ENCODE assay signal across 8 cellular contexts in genomic region chr6:119076966-119077642, GRCh38. TPM values are rescaled to one million over a fixed set of nuclear protein-coding genes. Genes with fewer than 3 reads are reported as not detected.
DNase-seq lines count a peak whose midpoint lies in the region; ATAC-seq and TF ChIP-seq lines count a peak whose summit lies in the region.

No MANE protein-coding gene starts in this region.

- H3K36me3 ChIP-seq in body of pancreas (replicated peaks in 1 of 2; ENCODE audit: insufficient read depth in 1 of 2, low read depth in 2 of 2): no peaks in the 10 kb centered on the region
- no peaks in the 10 kb centered on the region for H3K36me3 ChIP-seq in muscle layer of colon (ENCODE audit: insufficient read depth, low read length)
- H3K36me3 ChIP-seq in upper lobe of right lung: no peaks in the 10 kb centered on the region

- H3K4me1 ChIP-seq in body of pancreas: peaks cover 19% of the 10 kb centered on the region
- peaks cover 7% of the 10 kb centered on the region for H3K4me1 ChIP-seq in muscle layer of colon (ENCODE audit: insufficient read depth, low read length)
- no peaks in the 10 kb centered on the region for H3K4me1 ChIP-seq in upper lobe of right lung

- H3K9me3 ChIP-seq in body of pancreas (no peaks in the 10 kb centered on the region), muscle layer of colon (ENCODE audit: low read length) (no peaks in the 10 kb centered on the region), upper lobe of right lung (no peaks in the 10 kb centered on the region)

- H3K4me3 Mint-ChIP-seq in activated naive CD4-positive, alpha-beta T cell treated with anti-CD3 and anti-CD28 coated beads, Interleukin-2, amount 10 ng/mL, durations not matched to agents 7 days and 5 days: peak overlapping the region; percentile 70

- no peak overlapping the region for H3K9ac ChIP-seq in muscle layer of colon (ENCODE audit: low read length)

- TF ChIP-seq CTCF in body of pancreas (IDR thresholded peaks at IDR 0.05) (no peak), upper lobe of right lung (IDR thresholded peaks at IDR 0.05) (no peak)

- H3K27ac Mint-ChIP-seq in activated naive CD4-positive, alpha-beta T cell treated with anti-CD3 and anti-CD28 coated beads, Interleukin-2, amount 10 ng/mL, durations not matched to agents 7 days and 5 days: peak overlapping the region; percentile 81

- CTCF ChIA-PET in activated naive CD4-positive, alpha-beta T cell treated with anti-CD3 and anti-CD28 coated beads, Interleukin-2, amount 10 ng/mL, durations not matched to agents 7 days and 5 days (lab: Charles Lee): interaction anchor here (0.8 to 1.6 kb wide), 6 partner anchors 12 to 512 kb away, joined by 3 to 9 read pairs (median 4); no protein-coding TSS in a partner anchor

- H3K4me3 ChIP-seq in body of pancreas (no peak overlapping the region), muscle layer of colon (ENCODE audit: low read depth in 1 of 2, low read length in 2 of 2) (peak overlapping the region; percentile 58 to 69), upper lobe of right lung (peak overlapping the region; percentile 80)

- peaks cover 2% of the 10 kb centered on the region for H3K36me3 Mint-ChIP-seq in activated naive CD4-positive, alpha-beta T cell treated with anti-CD3 and anti-CD28 coated beads, Interleukin-2, amount 10 ng/mL, durations not matched to agents 7 days and 5 days

- no peak for ATAC-seq in body of pancreas
- no peak for ATAC-seq in upper lobe of right lung
- no peak for ATAC-seq in GM21390 (IDR thresholded peaks at IDR 0.05; ENCODE audit: unreplicated experiment)

- peaks cover 8% of the 10 kb centered on the region for H3K27me3 Mint-ChIP-seq in activated naive CD4-positive, alpha-beta T cell treated with anti-CD3 and anti-CD28 coated beads, Interleukin-2, amount 10 ng/mL, durations not matched to agents 7 days and 5 days

- H3K27ac ChIP-seq in body of pancreas (peak overlapping the region in 3 of 4 donors; percentile 45 to 84 (median 74)), muscle layer of colon (ENCODE audit: low read depth, low read length) (peak overlapping the region; percentile 16), upper lobe of right lung (peak overlapping the region; percentile 85)

- 22% methylated on average over 6 of the region's 6 CpGs for WGBS in body of pancreas, 2 donors

- no peak for TF ChIP-seq POLR2A in body of pancreas (IDR thresholded peaks at IDR 0.05)

- intact Hi-C loops in body of pancreas (cut with DNase I) (no loop called here), upper lobe of right lung (cut with DNase I) (no loop called here)

- peaks cover 46% of the 10 kb centered on the region for H3K4me1 Mint-ChIP-seq in activated naive CD4-positive, alpha-beta T cell treated with anti-CD3 and anti-CD28 coated beads, Interleukin-2, amount 10 ng/mL, durations not matched to agents 7 days and 5 days

- H3K27me3 ChIP-seq in body of pancreas (no peaks in the 10 kb centered on the region), muscle layer of colon (ENCODE audit: control insufficient read depth in 1 of 2, insufficient read depth in 2 of 2, low read length in 2 of 2) (no peaks in the 10 kb centered on the region), upper lobe of right lung (no peaks in the 10 kb centered on the region)

- peaks cover 2% of the 10 kb centered on the region for H3K9me3 Mint-ChIP-seq in activated naive CD4-positive, alpha-beta T cell treated with anti-CD3 and anti-CD28 coated beads, Interleukin-2, amount 10 ng/mL, durations not matched to agents 7 days and 5 days

- DNase-seq in activated naive CD4-positive, alpha-beta T cell treated with anti-CD3 and anti-CD28 coated beads, Interleukin-2, amount 10 ng/mL, durations not matched to agents 7 days and 5 days: no peak
- DNase-seq in activated naive CD4-positive, alpha-beta T cell (lab: John Stamatoyannopoulos, UW): no peak
- DNase-seq in body of pancreas (no peak), upper lobe of right lung (no peak), KG1 (lab: John Stamatoyannopoulos, UW) (no peak), hypothalamus (lab: John Stamatoyannopoulos, UW) (no peak)

RNA-seq across cellular contexts. Expression of gene FAM184A, which starts 1.4 kb away (rescaled TPM):
- 1 to 10 TPM; 6.5 to 9.9 TPM for total RNA-seq in body of pancreas
- total RNA-seq in upper lobe of right lung: 15.4 TPM

Comparison
In these comparisons a context has a peak if more than half of its experiments do, and no peak if none do; other contexts are left out.
1. H3K27ac ChIP-seq: peak in every context shown above with its lines; median percentile 85 in upper lobe of right lung; 74 in body of pancreas; 16 in muscle layer of colon.
2. H3K4me3 ChIP-seq: peak in muscle layer of colon (2 of 2) and upper lobe of right lung (single experiment); none in body of pancreas (0 of 2).